35 cellular contexts compared by ENCODE assay signal in genomic region chr19:49587227-49587626, GRCh38.
"Had no signal": no experiment of that assay in that cellular context is flagged by ENCODE, and none has a peak within 500 bp of the region (broad histone marks: within the 10 kb centered on the region; RNA-seq: fewer than 3 reads in every experiment).

No MANE protein-coding gene starts in this region.

- DNase-seq: activated B cell treated with CpG ODN at 0.5 μM for 24 hours; activated CD4-positive, alpha-beta memory T cell treated with anti-CD3 and anti-CD28 coated beads for 36 hours; activated CD4-positive, alpha-beta T cell treated with anti-CD3 and anti-CD28 coated beads for 4 hours; activated CD4-positive, alpha-beta T cell treated with anti-CD3 and anti-CD28 coated beads, Interleukin-2, amount 10 ng/mL, durations not matched to agents 24 days and 14 days; activated CD4-positive, alpha-beta T cell treated with anti-CD3 and anti-CD28 coated beads, Interleukin-2, amount 50 U/mL, for 1 hour; activated CD4-positive, alpha-beta T cell treated with anti-CD3 and anti-CD28 coated beads, Interleukin-2, amount 50 U/mL, for 4 hours; activated CD4-positive, CD25-positive, alpha-beta regulatory T cell treated with anti-CD3 and anti-CD28 coated beads, Interleukin-2, amount 50 U/mL, for 72 hours; activated CD8-positive, alpha-beta memory T cell treated with anti-CD3 and anti-CD28 coated beads, Interleukin-2, amount 50 U/mL, for 4 hours; activated CD8-positive, alpha-beta T cell treated with anti-CD3 and anti-CD28 coated beads for 36 hours; activated effector memory CD4-positive, alpha-beta T cell treated with anti-CD3 and anti-CD28 coated beads, Interleukin-2, amount 50 U/mL, for 16 hours; activated gamma-delta T cell treated with Interleukin-2 at 50 U/mL for 16 hours; activated naive CD4-positive, alpha-beta T cell; activated naive CD4-positive, alpha-beta T cell treated with anti-CD3 and anti-CD28 coated beads for 36 hours; activated naive CD4-positive, alpha-beta T cell treated with anti-CD3 and anti-CD28 coated beads, Interleukin-2, amount 50 U/mL, for 16 hours; activated naive CD8-positive, alpha-beta T cell treated with anti-CD3 and anti-CD28 coated beads for 36 hours; activated T-cell treated with anti-CD3 and anti-CD28 coated beads for 4 hours; activated T-cell treated with anti-CD3 and anti-CD28 coated beads, Interleukin-2, amount 50 U/mL, for 1 hour; activated T-cell treated with anti-CD3 and anti-CD28 coated beads, Interleukin-2, amount 50 U/mL, for 4 hours; activated T-cell treated with anti-CD3 and anti-CD28 coated beads, Interleukin-2, amount 50 U/mL, for 72 hours; adrenal gland; amniotic stem cell; aorta; body of pancreas; brain microvascular endothelial cell; central memory CD4-positive, alpha-beta T cell; T-helper 1 cell; T-helper 2 cell; T-helper 9 cell had no signal

- H3K27me3 Mint-ChIP-seq: activated B cell treated with CpG ODN at 0.5 μM for 24 hours; activated CD4-positive, alpha-beta memory T cell treated with anti-CD3 and anti-CD28 coated beads for 36 hours; activated CD8-positive, alpha-beta T cell treated with anti-CD3 and anti-CD28 coated beads for 36 hours; activated naive CD8-positive, alpha-beta T cell treated with anti-CD3 and anti-CD28 coated beads for 36 hours; activated T-helper 17 cell treated with anti-CD3 and anti-CD28 coated beads, Interleukin-2, amount 50 U/mL, for 72 hours had no signal

- H3K4me3 Mint-ChIP-seq: activated B cell treated with CpG ODN at 0.5 μM for 24 hours; activated CD4-positive, alpha-beta memory T cell treated with anti-CD3 and anti-CD28 coated beads for 36 hours; activated CD4-positive, alpha-beta T cell treated with anti-CD3 and anti-CD28 coated beads, Interleukin-2, amount 10 ng/mL, durations not matched to agents 24 days and 14 days; activated CD8-positive, alpha-beta T cell treated with anti-CD3 and anti-CD28 coated beads for 36 hours; activated naive CD4-positive, alpha-beta T cell treated with anti-CD3 and anti-CD28 coated beads for 36 hours; activated naive CD8-positive, alpha-beta T cell treated with anti-CD3 and anti-CD28 coated beads for 36 hours; activated T-cell treated with anti-CD3 and anti-CD28 coated beads, Interleukin-2, amount 50 U/mL, for 4 hours; activated T-cell treated with anti-CD3 and anti-CD28 coated beads, Interleukin-2, amount 50 U/mL, for 72 hours; activated T-helper 1 cell treated with anti-CD3 and anti-CD28 coated beads, Interleukin-12 subunit alpha, Interleukin-12 subunit beta, Interleukin-2, Interleukin-4 antibody, amounts not matched to agents 30 ng/mL and 10 ng/mL and 1 ng/mL, durations not matched to agents 14 hours and 24 hours and 36 hours; activated T-helper 17 cell treated with anti-CD3 and anti-CD28 coated beads, Interleukin-2, amount 50 U/mL, for 72 hours; T-helper 1 cell treated with Interleukin-12 subunit alpha and Interleukin-12 subunit beta and Interleukin-4 antibody, amounts not matched to agents 30 μg/mL and 1 μg/mL, for 36 hours; T-helper 2 cell treated with Interferon-gamma antibody and Interleukin-4, amounts not matched to agents 5 μg/mL and 100 μg/mL, for 36 hours had no signal

- H3K27ac Mint-ChIP-seq: activated B cell treated with CpG ODN at 0.5 μM for 24 hours; activated CD4-positive, alpha-beta memory T cell treated with anti-CD3 and anti-CD28 coated beads for 36 hours; activated CD4-positive, alpha-beta T cell treated with anti-CD3 and anti-CD28 coated beads, Interleukin-2, amount 10 ng/mL, durations not matched to agents 24 days and 14 days; activated CD8-positive, alpha-beta T cell treated with anti-CD3 and anti-CD28 coated beads for 36 hours; activated naive CD4-positive, alpha-beta T cell treated with anti-CD3 and anti-CD28 coated beads for 36 hours; activated naive CD4-positive, alpha-beta T cell treated with anti-CD3 and anti-CD28 coated beads, Interleukin-2, amount 50 U/mL, for 72 hours; activated naive CD8-positive, alpha-beta T cell treated with anti-CD3 and anti-CD28 coated beads for 36 hours; activated T-cell treated with anti-CD3 and anti-CD28 coated beads, Interleukin-2, amount 50 U/mL, for 72 hours; activated T-helper 1 cell treated with anti-CD3 and anti-CD28 coated beads, Interleukin-12 subunit alpha, Interleukin-12 subunit beta, Interleukin-2, Interleukin-4 antibody, amounts not matched to agents 30 ng/mL and 10 ng/mL and 1 ng/mL, durations not matched to agents 14 hours and 24 hours and 36 hours; activated T-helper 17 cell treated with anti-CD3 and anti-CD28 coated beads, Interleukin-2, amount 50 U/mL, for 72 hours; T-helper 1 cell treated with Interleukin-12 subunit alpha and Interleukin-12 subunit beta and Interleukin-4 antibody, amounts not matched to agents 30 μg/mL and 1 μg/mL, for 36 hours; T-helper 2 cell treated with Interferon-gamma antibody and Interleukin-4, amounts not matched to agents 5 μg/mL and 100 μg/mL, for 36 hours had no signal

- H3K36me3 Mint-ChIP-seq: activated CD4-positive, alpha-beta memory T cell treated with anti-CD3 and anti-CD28 coated beads for 36 hours; activated naive CD8-positive, alpha-beta T cell treated with anti-CD3 and anti-CD28 coated beads for 36 hours had no signal

- H3K36me3 ChIP-seq: adrenal gland, brain microvascular endothelial cell, breast epithelium had no signal

- H3K27ac ChIP-seq: adrenal gland, body of pancreas, brain microvascular endothelial cell, breast epithelium, VCaP had no signal

- H3K9me3 Mint-ChIP-seq: activated B cell treated with CpG ODN at 0.5 μM for 24 hours; activated CD4-positive, alpha-beta memory T cell treated with anti-CD3 and anti-CD28 coated beads for 36 hours; activated CD4-positive, alpha-beta T cell treated with anti-CD3 and anti-CD28 coated beads, Interleukin-2, amount 10 ng/mL, durations not matched to agents 24 days and 14 days; activated CD8-positive, alpha-beta T cell treated with anti-CD3 and anti-CD28 coated beads for 36 hours; activated naive CD4-positive, alpha-beta T cell treated with anti-CD3 and anti-CD28 coated beads for 36 hours; activated naive CD4-positive, alpha-beta T cell treated with anti-CD3 and anti-CD28 coated beads, Interleukin-2, amount 50 U/mL, for 72 hours; activated naive CD8-positive, alpha-beta T cell treated with anti-CD3 and anti-CD28 coated beads for 36 hours; activated T-cell treated with anti-CD3 and anti-CD28 coated beads, Interleukin-2, amount 50 U/mL, for 4 hours; activated T-cell treated with anti-CD3 and anti-CD28 coated beads, Interleukin-2, amount 50 U/mL, for 72 hours; activated T-helper 1 cell treated with anti-CD3 and anti-CD28 coated beads, Interleukin-12 subunit alpha, Interleukin-12 subunit beta, Interleukin-2, Interleukin-4 antibody, amounts not matched to agents 30 ng/mL and 10 ng/mL and 1 ng/mL, durations not matched to agents 14 hours and 24 hours and 36 hours; activated T-helper 17 cell treated with anti-CD3 and anti-CD28 coated beads, Interleukin-2, amount 50 U/mL, for 72 hours; T-helper 1 cell treated with Interleukin-12 subunit alpha and Interleukin-12 subunit beta and Interleukin-4 antibody, amounts not matched to agents 30 μg/mL and 1 μg/mL, for 36 hours; T-helper 2 cell treated with Interferon-gamma antibody and Interleukin-4, amounts not matched to agents 5 μg/mL and 100 μg/mL, for 36 hours had no signal

- H3K4me1 ChIP-seq: adrenal gland, breast epithelium had no signal

- H3K9me3 ChIP-seq: adrenal gland, body of pancreas, breast epithelium had no signal

- H3K4me3 ChIP-seq: adrenal gland, body of pancreas, breast epithelium had no signal

- ATAC-seq: activated CD8-positive, alpha-beta T cell treated with anti-CD3 and anti-CD28 coated beads for 36 hours; activated naive CD4-positive, alpha-beta T cell treated with anti-CD3 and anti-CD28 coated beads, Interleukin-2, amount 50 U/mL, for 72 hours; activated T-cell treated with anti-CD3 and anti-CD28 coated beads, Interleukin-2, amount 50 U/mL, for 4 hours; activated T-cell treated with anti-CD3 and anti-CD28 coated beads, Interleukin-2, amount 50 U/mL, for 72 hours; activated T-helper 17 cell treated with anti-CD3 and anti-CD28 coated beads, Interleukin-2, amount 50 U/mL, for 72 hours; body of pancreas had no signal
